In genomic region chr13:56735537-56735942, GRCh38 we compare ENCODE assay signal across 32 cellular contexts.
DNase-seq lines count a peak whose midpoint lies in the region; ATAC-seq and TF ChIP-seq lines count a peak whose summit lies in the region.
"Had no signal": no experiment of that assay in that cellular context is flagged by ENCODE, and none has a peak within 500 bp of the region (broad histone marks: within the 10 kb centered on the region; RNA-seq: fewer than 3 reads in every experiment).

No MANE protein-coding gene starts in this region.

- H3K9me3 Mint-ChIP-seq in glutamatergic neuron (ENCODE audit: unreplicated experiment), result no peaks in the 10 kb centered on the region
- H3K9me3 Mint-ChIP-seq in nephron progenitor cell, result no peaks in the 10 kb centered on the region

- H3K4me1 ChIP-seq in HUES6 (ENCODE audit: control insufficient read depth, insufficient read depth, low read length), result no peaks in the 10 kb centered on the region
- no peaks in the 10 kb centered on the region for H3K4me1 ChIP-seq in breast epithelium
- H3K4me1 ChIP-seq: upper lobe of left lung had no signal

- no peak overlapping the region for H3K27ac ChIP-seq in HUES6 (ENCODE audit: low read depth, low read length)
- no peak overlapping the region for H3K27ac ChIP-seq in breast epithelium
- H3K27ac ChIP-seq: ovary, upper lobe of left lung had no signal

- TF ChIP-seq POLR2A in breast epithelium (IDR thresholded peaks at IDR 0.05), result no peak

- intact Hi-C loops in breast epithelium (cut with DNase I; ENCODE audit: low total_unique reads), result no loop called here

- H3K4me3 Mint-ChIP-seq in glutamatergic neuron (ENCODE audit: unreplicated experiment) (peak overlapping the region; percentile 90), nephron progenitor cell (no peak overlapping the region)
- H3K4me3 Mint-ChIP-seq: CD8-positive, alpha-beta T cell; naive thymus-derived CD8-positive, alpha-beta T cell had no signal

- H3K36me3 Mint-ChIP-seq in glutamatergic neuron (ENCODE audit: unreplicated experiment) (no peaks in the 10 kb centered on the region), nephron progenitor cell (ENCODE audit: low read depth) (no peaks in the 10 kb centered on the region)
- H3K36me3 Mint-ChIP-seq: CD8-positive, alpha-beta T cell; naive thymus-derived CD8-positive, alpha-beta T cell had no signal

- H3K9me3 ChIP-seq in HUES6 (ENCODE audit: control insufficient read depth, insufficient read depth, low read depth, low read length), result no peaks in the 10 kb centered on the region
- H3K9me3 ChIP-seq in breast epithelium, result no peaks in the 10 kb centered on the region
- H3K9me3 ChIP-seq: MG63, ovary had no signal

- H3K27me3 ChIP-seq in HUES6 (ENCODE audit: control insufficient read depth, insufficient read depth, low read length) (no peaks in the 10 kb centered on the region), breast epithelium (no peaks in the 10 kb centered on the region)
- H3K27me3 ChIP-seq: MG63, ovary, upper lobe of left lung had no signal

- no peaks in the 10 kb centered on the region for H3K27me3 Mint-ChIP-seq in glutamatergic neuron (ENCODE audit: unreplicated experiment)
- peaks cover 3% of the 10 kb centered on the region for H3K27me3 Mint-ChIP-seq in nephron progenitor cell (ENCODE audit: low read depth, poor library complexity)
- H3K27me3 Mint-ChIP-seq: naive thymus-derived CD8-positive, alpha-beta T cell had no signal

- DNase-seq in ELF-1 (ENCODE audit: low read depth, low spot score) (peak; percentile 90), glutamatergic neuron (peak; percentile 66), nephron progenitor cell (peak; percentile 4), breast epithelium (ENCODE audit: low spot score in 2 of 2) (no peak), HUDEP-2 (lab: John Stamatoyannopoulos, UW; ENCODE audit: unreplicated experiment in 76 of 76) (no peak), NCI-H446 treated with DMSO at 0.1 percent for 48 hours (lab: John Stamatoyannopoulos, UW) (no peak)
- DNase-seq: activated CD4-positive, alpha-beta T cell treated with anti-CD3 and anti-CD28 coated beads for 4 hours; activated CD8-positive, alpha-beta memory T cell treated with anti-CD3 and anti-CD28 coated beads for 24 hours; activated effector memory CD4-positive, alpha-beta T cell treated with anti-CD3 and anti-CD28 coated beads, Interleukin-2, amount 50 U/mL, for 16 hours; activated T-cell treated with anti-CD3 and anti-CD28 coated beads, Interleukin-2, amount 50 U/mL, for 1 hour; CD8-positive, alpha-beta T cell; cerebellar nuclear complex; DMS153; GDM1; head of caudate nucleus; KG1; left ventricle myocardium superior; MG63; midbrain; naive thymus-derived CD8-positive, alpha-beta T cell; NCI-H1436; NCI-H2107; NCI-H510A; ovary; retina; Right ventricle myocardium superior; stimulated activated CD4-positive, alpha-beta T cell treated with anti-CD3 and anti-CD28 coated beads, Interleukin-2, amount 100 ng/mL, for 48 hours; T-helper 2 cell had no signal

- peak overlapping the region; percentile 97 for H3K4me3 ChIP-seq in HUES6 (ENCODE audit: low read depth, low read length)
- H3K4me3 ChIP-seq in breast epithelium, result no peak overlapping the region
- H3K4me3 ChIP-seq: MG63, ovary, upper lobe of left lung had no signal

- H3K4me1 Mint-ChIP-seq in glutamatergic neuron (ENCODE audit: low read depth, unreplicated experiment) (no peaks in the 10 kb centered on the region), nephron progenitor cell (no peaks in the 10 kb centered on the region)
- H3K4me1 Mint-ChIP-seq: naive thymus-derived CD8-positive, alpha-beta T cell had no signal

- H3K36me3 ChIP-seq in HUES6 (ENCODE audit: control insufficient read depth, insufficient read depth, low read length) (no peaks in the 10 kb centered on the region), breast epithelium (no peaks in the 10 kb centered on the region)
- H3K36me3 ChIP-seq: MG63, ovary, upper lobe of left lung had no signal

- ATAC-seq in GM21825 (IDR thresholded peaks at IDR 0.05; ENCODE audit: unreplicated experiment), result no peak
- ATAC-seq: CD8-positive, alpha-beta T cell; HCT116; left ventricle myocardium superior; naive thymus-derived CD8-positive, alpha-beta T cell had no signal

- H3K9ac ChIP-seq in HUES6 (ENCODE audit: low read length), result peak overlapping the region; percentile 74

- TF ChIP-seq CTCF in glutamatergic neuron (IDR thresholded peaks at IDR 0.05; ENCODE audit: partially characterized antibody, unreplicated experiment), result no peak
- no peak for TF ChIP-seq CTCF in nephron progenitor cell (IDR thresholded peaks at IDR 0.05)
- TF ChIP-seq CTCF in breast epithelium (IDR thresholded peaks at IDR 0.05), result no peak

- H3K27ac Mint-ChIP-seq in glutamatergic neuron (ENCODE audit: unreplicated experiment) (no peak overlapping the region), nephron progenitor cell (no peak overlapping the region)
- H3K27ac Mint-ChIP-seq: CD8-positive, alpha-beta T cell; naive thymus-derived CD8-positive, alpha-beta T cell had no signal

Comparison
In these comparisons a context has a peak if more than half of its experiments do, and no peak if none do; other contexts are left out.
1. DNase-seq: peak in ELF-1 (single experiment), glutamatergic neuron (single experiment) and nephron progenitor cell (single experiment); none in breast epithelium (0 of 2), HUDEP-2 (0 of 76) and NCI-H446 treated with DMSO at 0.1 percent for 48 hours (single experiment).